Comparison of ENCODE assay signal across 8 cellular contexts in the genomic region with DNA sequence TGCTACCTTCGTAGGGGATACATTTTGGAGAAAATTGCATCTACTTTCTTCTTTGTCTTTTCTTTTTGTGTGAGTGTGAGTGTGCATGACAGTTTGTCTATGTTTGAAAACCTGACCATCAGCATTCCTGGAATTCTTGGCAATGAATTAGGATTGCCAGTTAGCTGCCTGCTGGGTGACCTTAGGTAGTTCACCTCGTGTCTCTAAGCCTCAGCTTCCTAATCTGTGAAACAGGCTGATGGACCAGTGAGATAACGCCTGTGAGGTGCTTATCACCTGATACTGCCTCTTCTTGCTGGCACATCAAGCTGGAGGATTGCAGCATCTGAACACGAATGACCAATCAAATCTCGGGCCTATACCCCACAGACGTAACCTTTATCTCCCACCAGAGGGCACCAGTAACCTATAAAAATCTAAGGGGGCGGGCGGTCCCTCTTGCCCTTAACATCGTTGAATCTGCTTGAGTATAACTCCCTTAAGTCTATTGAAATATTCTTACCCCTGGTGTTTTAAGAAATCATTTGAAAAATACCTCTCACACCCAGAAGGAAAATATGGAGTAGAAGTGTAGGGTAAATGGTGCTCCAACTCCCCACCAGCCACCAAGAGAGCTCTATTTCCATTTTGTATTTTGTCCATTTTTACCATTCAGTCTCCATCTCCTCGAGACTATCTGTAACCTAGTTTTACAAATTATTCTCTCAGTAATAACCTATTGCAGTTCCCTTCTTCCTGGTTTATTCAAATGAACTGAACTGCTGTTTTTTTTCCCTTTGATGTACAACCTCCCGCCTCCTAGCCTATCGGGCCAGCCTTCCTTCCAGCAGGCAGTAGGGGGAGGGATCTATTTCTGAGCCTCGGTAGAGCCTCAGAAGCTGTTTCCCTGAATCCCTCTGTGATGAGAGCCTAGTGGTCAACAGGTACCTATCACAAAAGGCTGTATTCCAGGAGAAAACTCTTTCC. TPM values are rescaled to one million over a fixed set of nuclear protein-coding genes. Genes with fewer than 3 reads are reported as not detected.
A peak's percentile ranks its signal among the peaks of the same experiment; 100 is the strongest.
DNase-seq lines count a peak whose midpoint lies in the region; ATAC-seq and TF ChIP-seq lines count a peak whose summit lies in the region.

No MANE protein-coding gene starts in this region.

- no peaks in the 10 kb centered on the region for H3K27me3 Mint-ChIP-seq in T-cell

- 17% methylated on average over 13 of the region's 13 CpGs for WGBS in smooth muscle cell (ENCODE audit: low lambda C conversion rate)

- CTCF ChIA-PET in T-cell (lab: Charles Lee): interaction anchor here (0.6 to 2.4 kb wide), 19 partner anchors 8 to 242 kb away, joined by 3 to 33 read pairs (median 3); a partner anchor contains a TSS

- ATAC-seq in GM21737 (IDR thresholded peaks at IDR 0.05; ENCODE audit: unreplicated experiment) (peak; percentile 40), T-cell (replicated peaks in 1 of 4) (peak; percentile 79 to 90 (median 84)), GM19397 (IDR thresholded peaks at IDR 0.05; ENCODE audit: unreplicated experiment) (no peak)

- POLR2A ChIA-PET in T-cell (lab: Charles Lee): no interaction called here

- peak overlapping the region; percentile 19 for H3K4me2 ChIP-seq in smooth muscle cell

- no peaks in the 10 kb centered on the region for H4K20me1 ChIP-seq in smooth muscle cell (ENCODE audit: low read depth)

- no peak overlapping the region for H3K27ac ChIP-seq in smooth muscle cell (ENCODE audit: low read depth)

- H3K9me3 ChIP-seq in smooth muscle cell (replicated peaks; ENCODE audit: low read depth): no peaks in the 10 kb centered on the region

- H3F3A ChIP-seq in smooth muscle cell (ENCODE audit: low read depth): no peaks in the 10 kb centered on the region

- H2AFZ ChIP-seq in smooth muscle cell (ENCODE audit: low read depth): no peak overlapping the region

- no peaks in the 10 kb centered on the region for H3K27me3 ChIP-seq in smooth muscle cell (ENCODE audit: low read depth)

- H3K79me2 ChIP-seq in smooth muscle cell (ENCODE audit: low read depth): no peaks in the 10 kb centered on the region

- peak overlapping the region; percentile 70 to 81 for H3K27ac Mint-ChIP-seq in T-cell

- H3K36me3 ChIP-seq in smooth muscle cell (ENCODE audit: low read depth): no peaks in the 10 kb centered on the region

- no peak overlapping the region for H3K4me3 ChIP-seq in smooth muscle cell

- H3K9ac ChIP-seq in smooth muscle cell (ENCODE audit: low read depth): no peak overlapping the region

- H3K9me3 Mint-ChIP-seq in T-cell: no peaks in the 10 kb centered on the region

- peaks cover 13% of the 10 kb centered on the region for H3K4me1 ChIP-seq in smooth muscle cell (ENCODE audit: low read depth)

- TF ChIP-seq CTCF in smooth muscle cell (IDR thresholded peaks at IDR 0.05; ENCODE audit: borderline replicate concordance, insufficient read depth, poor library complexity, severe bottlenecking): peak; percentile 78

- peak; percentile 53 for DNase-seq in CD1c-positive myeloid dendritic cell (ENCODE audit: extremely low spot score)
- DNase-seq in NCI-H146 treated with DMSO at 0.1 percent for 48 hours (lab: John Stamatoyannopoulos, UW; ENCODE audit: unreplicated experiment): peak; percentile 80
- peak in 33 of 34 experiments; percentile 29 to 69 (median 53) for DNase-seq in T-cell
- DNase-seq in anterior cingulate cortex (lab: John Stamatoyannopoulos, UW): peak in 41 of 58 donors; percentile 10 to 81 (median 34)
- peak; percentile 44 to 85 for DNase-seq in hippocampal formation (lab: John Stamatoyannopoulos, UW)
- no peak for DNase-seq in smooth muscle cell (lab: John Stamatoyannopoulos, UW; ENCODE audit: unreplicated experiment)

- H3K36me3 Mint-ChIP-seq in T-cell: peaks cover 35% of the 10 kb centered on the region

- peak overlapping the region in 1 of 3 donors; percentile 26 for H3K4me3 Mint-ChIP-seq in T-cell

- peaks cover 49 to 62% (median 52%) of the 10 kb centered on the region in 3 donors for H3K4me1 Mint-ChIP-seq in T-cell

RNA-seq across cellular contexts. Expression of a gene that starts 49.7 kb away (rescaled TPM):
- total RNA-seq in T-cell (100 to 1,000 TPM; 168 to 288 (median 183) TPM), smooth muscle cell (21.3 and 31.7 TPM in 2 replicates)
- 6.1 and 10.8 TPM in 2 replicates for polyA plus RNA-seq in smooth muscle cell
